Comparison of ENCODE assay signal across 19 cellular contexts in genomic region chr5:134051305-134051704, GRCh38. TPM values are rescaled to one million over a fixed set of nuclear protein-coding genes. Genes with fewer than 3 reads are reported as not detected.
DNase-seq lines count a peak whose midpoint lies in the region; ATAC-seq, FAIRE-seq and TF ChIP-seq lines count a peak whose summit lies in the region.
"Had no signal": no experiment of that assay in that cellular context is flagged by ENCODE, and none has a peak within 500 bp of the region (broad histone marks: within the 10 kb centered on the region; RNA-seq: fewer than 3 reads in every experiment).

No MANE protein-coding gene starts in this region.

- POLR2A ChIA-PET in K562 (lab: Yijun Ruan, JAX): interaction anchor here (0.7 to 0.8 kb wide), 2 partner anchors 76 to 677 kb away, joined by 3 read pairs; no protein-coding TSS in a partner anchor

- H4K20me1 ChIP-seq in K562 (replicated peaks; ENCODE audit: control insufficient read depth, insufficient read depth, low read length): no peaks in the 10 kb centered on the region

- H3K27ac ChIP-seq in KOPT-K1 (ENCODE audit: low read depth, low read length, poor library complexity, severe bottlenecking) (peak overlapping the region; percentile 94), K562 (ENCODE audit: extremely low read depth, low read depth, low read length) (no peak overlapping the region), neuronal stem cell (replicated peaks; ENCODE audit: low read length) (no peak overlapping the region), mesendoderm (ENCODE audit: low read depth, low read length) (no peak overlapping the region)
- H3K27ac ChIP-seq: C4-2B, epithelial cell of prostate, tibial artery had no signal

- intact Hi-C loops in K562 (cut with micrococcal nuclease): no loop called here

- 6% methylated on average over 2 of the region's 2 CpGs for WGBS in K562 (ENCODE audit: insufficient coverage, low coverage, missing lambda C conversion rate)
- WGBS in neuronal stem cell (ENCODE audit: extremely low coverage in 2 of 2, insufficient read length in 2 of 2, insufficient replicate concordance in 1 of 2), 2 donors: no CpG with 5 or more reads among the region's 2 CpGs
- no CpG with 5 or more reads among the region's 2 CpGs for WGBS in mesendoderm (ENCODE audit: extremely low coverage, insufficient coverage, low lambda C conversion rate)

- no peak for TF ChIP-seq POLR2A in K562 (conservative IDR thresholded peaks at IDR 0.05)

- H2BK5ac ChIP-seq in neuronal stem cell (ENCODE audit: low read length) (no peak overlapping the region), mesendoderm (ENCODE audit: low read length) (no peak overlapping the region)

- no peak overlapping the region for H3K4me2 ChIP-seq in K562 (ENCODE audit: insufficient read depth, low read length)
- H3K4me2 ChIP-seq in neuronal stem cell (ENCODE audit: insufficient read depth, low read length, poor library complexity, severe bottlenecking): no peak overlapping the region
- H3K4me2 ChIP-seq in mesendoderm (ENCODE audit: low read length): no peak overlapping the region

- H3K27me3 ChIP-seq in K562 (ENCODE audit: control insufficient read depth in 2 of 2, insufficient read depth in 2 of 2, low read length in 2 of 2) (peaks cover 22 to 46% of the 10 kb centered on the region in 2 experiments), neuronal stem cell (ENCODE audit: control insufficient read depth in 3 of 3, insufficient read depth in 3 of 3, low read depth in 1 of 3, low read length in 3 of 3) (peaks cover 0 to 12% (median 0%) of the 10 kb centered on the region in 3 experiments), mesendoderm (ENCODE audit: insufficient read depth, low read length, poor library complexity) (no peaks in the 10 kb centered on the region)
- H3K27me3 ChIP-seq: tibial artery had no signal

- H3K4ac ChIP-seq in neuronal stem cell (ENCODE audit: low read length) (no peak overlapping the region), mesendoderm (ENCODE audit: low read depth, low read length) (no peak overlapping the region)

- H3K23ac ChIP-seq in neuronal stem cell (ENCODE audit: low read depth, low read length, poor library complexity) (no peak overlapping the region), mesendoderm (ENCODE audit: low read length) (no peak overlapping the region)

- H3K79me2 ChIP-seq in K562 (ENCODE audit: control insufficient read depth, insufficient read depth, low read length) (no peaks in the 10 kb centered on the region), mesendoderm (ENCODE audit: control insufficient read depth, insufficient read depth, low read length) (no peaks in the 10 kb centered on the region)

- H3K9me3 ChIP-seq in KOPT-K1 (ENCODE audit: insufficient read depth, low read length, poor library complexity, severe bottlenecking) (no peaks in the 10 kb centered on the region), K562 (replicated peaks; ENCODE audit: control insufficient read depth, insufficient read depth, low read depth, low read length) (no peaks in the 10 kb centered on the region), neuronal stem cell (replicated peaks in 1 of 2; ENCODE audit: control insufficient read depth in 2 of 2, insufficient read depth in 1 of 2, low read depth in 1 of 2, low read length in 2 of 2) (no peaks in the 10 kb centered on the region)
- H3K9me3 ChIP-seq: tibial artery had no signal

- in situ Hi-C loops in K562 (cut with MboI): no loop called here

- BruUV-seq in K562 (replicated peaks; lab: Mats Ljungman, UMichigan): no TSS peak

- H3K36me3 ChIP-seq in KOPT-K1 (ENCODE audit: insufficient read depth, low read length) (no peaks in the 10 kb centered on the region), K562 (ENCODE audit: control insufficient read depth, insufficient read depth, low read length) (no peaks in the 10 kb centered on the region), neuronal stem cell (replicated peaks in 1 of 2; ENCODE audit: control insufficient read depth in 2 of 2, insufficient read depth in 2 of 2, low read length in 2 of 2) (no peaks in the 10 kb centered on the region), mesendoderm (ENCODE audit: control insufficient read depth, insufficient read depth, low read length) (no peaks in the 10 kb centered on the region)
- H3K36me3 ChIP-seq: tibial artery had no signal

- no peak overlapping the region for H2BK12ac ChIP-seq in neuronal stem cell (ENCODE audit: low read length)

- CTCF ChIA-PET in K562 (lab: Yijun Ruan, JAX; ENCODE audit: low intra/inter-chr PET ratio): no interaction called here

- H3K4me3 ChIP-seq in K562 (no peak overlapping the region), neuronal stem cell (ENCODE audit: low read length in 2 of 2) (no peak overlapping the region), mesendoderm (ENCODE audit: low read length) (no peak overlapping the region)
- H3K4me3 ChIP-seq: skin epidermis, tibial artery had no signal

- no peak overlapping the region for H2BK120ac ChIP-seq in neuronal stem cell (ENCODE audit: low read depth, low read length)
- H2BK120ac ChIP-seq in mesendoderm (ENCODE audit: low read depth, low read length): no peak overlapping the region

- peak overlapping the region; percentile 73 for H3K18ac ChIP-seq in neuronal stem cell (ENCODE audit: low read length)
- H3K18ac ChIP-seq in mesendoderm (ENCODE audit: low read length): no peak overlapping the region

- no peak for FAIRE-seq in K562 (lab: Jason Lieb, UNC)

- H3K79me1 ChIP-seq in neuronal stem cell (ENCODE audit: low read depth, low read length): peaks cover 2% of the 10 kb centered on the region
- no peaks in the 10 kb centered on the region for H3K79me1 ChIP-seq in mesendoderm (ENCODE audit: low read length)

- no peak overlapping the region for H3K14ac ChIP-seq in neuronal stem cell (ENCODE audit: low read length)

- peak; percentile 48 to 51 for ATAC-seq in activated CD4-positive, CD25-positive, alpha-beta regulatory T cell treated with anti-CD3 and anti-CD28 coated beads, Interleukin-2, amount 50 U/mL, for 24 hours
- ATAC-seq in K562: no peak
- ATAC-seq: HCT116, T-cell had no signal

- no peak for TF ChIP-seq CTCF in K562 (IDR thresholded peaks at IDR 0.05 in 2 of 3, conservative IDR thresholded peaks at IDR 0.05 in 1 of 3; ENCODE audit: insufficient read depth in 2 of 3, low read depth in 1 of 3, low read length in 3 of 3)

- no peak overlapping the region for H3K9ac ChIP-seq in K562 (ENCODE audit: insufficient read depth in 1 of 2, low read depth in 2 of 2, low read length in 2 of 2)
- H3K9ac ChIP-seq in neuronal stem cell (ENCODE audit: low read depth, low read length, poor library complexity): no peak overlapping the region
- no peak overlapping the region for H3K9ac ChIP-seq in mesendoderm (ENCODE audit: low read length)

- no peak for DNase-seq in activated CD4-positive, CD25-positive, alpha-beta regulatory T cell treated with anti-CD3 and anti-CD28 coated beads, Interleukin-2, amount 50 U/mL, for 72 hours
- DNase-seq in K562 (ENCODE audit: extremely low read depth in 1 of 4, low spot score in 3 of 4): no peak
- no peak for DNase-seq in neuronal stem cell (ENCODE audit: low spot score)
- DNase-seq in GOT3 (lab: John Stamatoyannopoulos, UW): no peak
- DNase-seq in mesendoderm: no peak
- no peak for DNase-seq in HuH-7.5 (ENCODE audit: low spot score)
- DNase-seq: 8988T, activated gamma-delta T cell, dermis blood vessel endothelial cell, DMS153, NCI-H187, T-cell, tibial artery had no signal

- no peak overlapping the region for H4K91ac ChIP-seq in neuronal stem cell (ENCODE audit: low read depth, low read length, poor library complexity)

- TF ChIP-seq RAD21 in K562 (CRISPR knock-in tag; conservative IDR thresholded peaks at IDR 0.05 in 1 of 2, IDR thresholded peaks at IDR 0.05 in 1 of 2): no peak

- H4K8ac ChIP-seq in neuronal stem cell (ENCODE audit: low read depth, low read length) (no peak overlapping the region), mesendoderm (ENCODE audit: low read depth, low read length) (no peak overlapping the region)

- H2AK5ac ChIP-seq in neuronal stem cell (ENCODE audit: low read depth, low read length) (no peak overlapping the region), mesendoderm (ENCODE audit: low read length) (no peak overlapping the region)

- H3K4me1 ChIP-seq in K562 (replicated peaks in 1 of 2; ENCODE audit: control insufficient read depth in 2 of 2, insufficient read depth in 2 of 2, low read length in 2 of 2) (no peaks in the 10 kb centered on the region), neuronal stem cell (ENCODE audit: control insufficient read depth in 2 of 2, insufficient read depth in 1 of 2, low read depth in 1 of 2, low read length in 2 of 2) (peaks cover 10 to 13% of the 10 kb centered on the region in 2 donors), mesendoderm (ENCODE audit: control insufficient read depth, low read depth, low read length) (peaks cover 6% of the 10 kb centered on the region)
- H3K4me1 ChIP-seq: tibial artery had no signal

- H2BK15ac ChIP-seq in neuronal stem cell (ENCODE audit: low read length): peak overlapping the region; percentile 50
- no peak overlapping the region for H2BK15ac ChIP-seq in mesendoderm (replicated peaks; ENCODE audit: low read depth)

- no peak overlapping the region for H4K5ac ChIP-seq in mesendoderm (ENCODE audit: low read length)

- no peak overlapping the region for H2AFZ ChIP-seq in K562 (ENCODE audit: low read depth, low read length)
- H2AFZ ChIP-seq in neuronal stem cell (ENCODE audit: low read length): no peak overlapping the region

- no peak overlapping the region for H3K56ac ChIP-seq in mesendoderm (ENCODE audit: low read length)

- no peak for TF ChIP-seq EP300 in K562 (IDR thresholded peaks at IDR 0.05; ENCODE audit: low read length)

- no peaks in the 10 kb centered on the region for H3K9me1 ChIP-seq in K562 (ENCODE audit: control insufficient read depth, insufficient read depth, low read length)

RNA-seq across cellular contexts. Expression of gene VDAC1, which starts 46.5 kb away (rescaled TPM):
- 105 and 116 TPM in 2 replicates for total RNA-seq in K562 (2011; cell fraction: chromatin; rRNA removed; ENCODE audit: low replicate concordance)
- total RNA-seq in K562 (2011; cell fraction: nucleolus; rRNA removed): 68.0 and 70.9 TPM in 2 replicates
- 116 and 155 TPM in 2 replicates for total RNA-seq in K562 (2011; cell fraction: nucleoplasm; rRNA removed)
- 224 and 228 TPM in 2 replicates for total RNA-seq in K562 (2014; rRNA removed)
- total RNA-seq in K562 (2014; rRNA removed; fragmentation: Illumina TruSeq; extraction: Trizol): 366 and 402 TPM in 2 replicates
- 319 and 320 TPM in 2 replicates for total RNA-seq in K562 (2015; rRNA removed; fragmentation: Illumina TruSeq; extraction: Trizol)
- 257 and 267 TPM in 2 replicates for total RNA-seq in K562 (2021)
- 155 and 168 TPM in 2 replicates for polyA plus RNA-seq in K562 (2011; rRNA removed)
- 84.1 and 126 TPM in 2 replicates for polyA plus RNA-seq in K562 (2011; cell fraction: cytosol; rRNA removed)
- 76.3 and 97.2 TPM in 2 replicates for polyA plus RNA-seq in K562 (2011; cell fraction: nucleus; rRNA removed)
- polyA plus RNA-seq in K562 (2012): 230 and 274 TPM in 2 replicates
- polyA plus RNA-seq in K562 (2014; fragmentation: Illumina TruSeq; extraction: Trizol): 343 and 365 TPM in 2 replicates
- polyA plus RNA-seq in K562 (2014; fragmentation: Nextera tagmentation; extraction: Ambion mirVana): 100 to 1,000 TPM; 293 to 301 TPM
- 221 and 243 TPM in 2 replicates for polyA plus RNA-seq in K562 (2014; rRNA removed)
- polyA minus RNA-seq in K562 (2011; rRNA and poly(A)+ RNA removed): 252 and 302 TPM in 2 replicates
- 143 and 162 TPM in 2 replicates for polyA minus RNA-seq in K562 (2011; cell fraction: cytosol; rRNA and poly(A)+ RNA removed)
- polyA minus RNA-seq in K562 (2011; cell fraction: nucleus; rRNA and poly(A)+ RNA removed): 29.8 and 47.0 TPM in 2 replicates
- 153 TPM for polyA plus RNA-seq in neuronal stem cell (2013, experiment 1 of 2)
- polyA plus RNA-seq in neuronal stem cell (2013, experiment 2 of 2): 152 TPM
- 244 TPM for polyA plus RNA-seq in mesendoderm (2013, experiment 1 of 2)
- polyA plus RNA-seq in mesendoderm (2013, experiment 2 of 2): 252 TPM
